3 cellular contexts compared by ENCODE assay signal in genomic region chr13:93038187-93038586, GRCh38.
TF ChIP-seq lines count a peak whose summit lies in the region.

No MANE protein-coding gene starts in this region.

TF ChIP-seq in A549, 52 proteins besides CTCF, POLR2A, EP300 and RAD21:
- TF ChIP-seq MAFK (IDR thresholded peaks at IDR 0.05; ENCODE audit: partially characterized antibody) (peak; percentile 72), HOXB13 (CRISPR knock-in tag; IDR thresholded peaks at IDR 0.05; ENCODE audit: low read depth) (no peak), FOXS1 (CRISPR knock-in tag; IDR thresholded peaks at IDR 0.05) (no peak)

TF ChIP-seq in IMR-90, 13 proteins besides CTCF, POLR2A, EP300 and RAD21:
- TF ChIP-seq MAZ (IDR thresholded peaks at IDR 0.05; ENCODE audit: borderline replicate concordance, low read depth, low read length): no peak
- peak; percentile 76 for TF ChIP-seq MAFK (IDR thresholded peaks at IDR 0.05; ENCODE audit: low read depth, low read length)

TF ChIP-seq in K562, 482 proteins besides CTCF, POLR2A, EP300 and RAD21:
- no peak for TF ChIP-seq ATF2 (CRISPR knock-in tag; IDR thresholded peaks at IDR 0.05)
- TF ChIP-seq ZNF316 (IDR thresholded peaks at IDR 0.05): peak; percentile 50
